ENCODE assay signal across 1 cellular context in genomic region chr14:35808658-35809563, GRCh38.
TF ChIP-seq lines count a peak whose summit lies in the region.
"Not testable (repeated sequence)": the region's sequence is repeated elsewhere in the genome, so short reads cannot be mapped to it uniquely, and the experiment has no call there.

Gene RALGAPA1 (minus strand): TSS chr14:35809295. CDS start chr14:35808835, 460 bp downstream.

TF ChIP-seq in HepG2, 621 proteins besides CTCF, POLR2A, EP300 and RAD21 (continued from another document and continues in another):
- peak; percentile 68; the same call in 1 of the 2 replicates for TF ChIP-seq AHDC1 (CRISPR knock-in tag; IDR thresholded peaks at IDR 0.05; ENCODE audit: borderline replicate concordance)
- peak; percentile 99; the same call in 1 of the 2 replicates for TF ChIP-seq CHD4 (IDR thresholded peaks at IDR 0.05; ENCODE audit: borderline replicate concordance, low read length)
- peak; percentile 94 for TF ChIP-seq ZNF430 (CRISPR knock-in tag; IDR thresholded peaks at IDR 0.05)
- TF ChIP-seq JARID2 (CRISPR knock-in tag; IDR thresholded peaks at IDR 0.05; ENCODE audit: insufficient replicate concordance) = peak; percentile 96
- peak; percentile 25; the same call in 1 of the 2 replicates for TF ChIP-seq NCOR1 (IDR thresholded peaks at IDR 0.05; ENCODE audit: borderline replicate concordance, low read length)
- TF ChIP-seq REL (CRISPR knock-in tag; conservative IDR thresholded peaks at IDR 0.05) = 0 out of 2 replicates have a peak, but pooled peaks have one; percentile 85
- TF ChIP-seq TFDP1 (CRISPR knock-in tag; IDR thresholded peaks at IDR 0.05; ENCODE audit: borderline replicate concordance) = peak; percentile 47; the same call in 1 of the 2 replicates
- TF ChIP-seq KLF6 (CRISPR knock-in tag; IDR thresholded peaks at IDR 0.05) = peak; percentile 22; the same call in 1 of the 2 replicates
- peak; percentile 94 for TF ChIP-seq ZNF205 (CRISPR knock-in tag; IDR thresholded peaks at IDR 0.05)
- peak; percentile 88 for TF ChIP-seq ZNF503 (CRISPR knock-in tag; IDR thresholded peaks at IDR 0.05)
- peak; percentile 94 for TF ChIP-seq DBP (CRISPR knock-in tag; IDR thresholded peaks at IDR 0.05; ENCODE audit: not compliant biosample characterization)
- peak; percentile 70; the same call in 1 of the 2 replicates for TF ChIP-seq ZNF383 (CRISPR knock-in tag; IDR thresholded peaks at IDR 0.05; ENCODE audit: borderline replicate concordance)
- TF ChIP-seq HOXA5 (CRISPR knock-in tag; IDR thresholded peaks at IDR 0.05) = peak; percentile 96
- TF ChIP-seq HOXA3 (CRISPR knock-in tag; IDR thresholded peaks at IDR 0.05) = peak; percentile 100
- peak; percentile 99 for TF ChIP-seq ZFP90 (CRISPR knock-in tag; IDR thresholded peaks at IDR 0.05; ENCODE audit: borderline replicate concordance)
- not testable (repeated sequence) for TF ChIP-seq SOX13, FOXP1 (IDR thresholded peaks at IDR 0.05)
- TF ChIP-seq SOX13 (CRISPR knock-in tag; conservative IDR thresholded peaks at IDR 0.05 in 1 of 2, IDR thresholded peaks at IDR 0.05 in 1 of 2) = peak in 1 of 2 experiments; percentile 70; a peak in 2 of 4 replicates
- peak; percentile 61 for TF ChIP-seq RXRA (CRISPR knock-in tag; IDR thresholded peaks at IDR 0.05)
- TF ChIP-seq YY1 (IDR thresholded peaks at IDR 0.05; ENCODE audit: insufficient read depth, insufficient replicate concordance, low read depth, low read length) = peak; percentile 89
- TF ChIP-seq AGO1 (IDR thresholded peaks at IDR 0.05; ENCODE audit: low read depth, low read length, poor library complexity, severe bottlenecking) = peak; percentile 81
- TF ChIP-seq TEAD3 (CRISPR knock-in tag; optimal IDR thresholded peaks at IDR 0.05; ENCODE audit: borderline replicate concordance) = peak; percentile 87
- peak; percentile 78 for TF ChIP-seq ELF3 (CRISPR knock-in tag; IDR thresholded peaks at IDR 0.05)
- peak; percentile 99 for TF ChIP-seq KDM5B (CRISPR knock-in tag; IDR thresholded peaks at IDR 0.05; ENCODE audit: borderline replicate concordance)
- TF ChIP-seq HCFC1 (IDR thresholded peaks at IDR 0.05; ENCODE audit: low read depth, low read length) = peak; percentile 45
- peak; percentile 81 for TF ChIP-seq HNRNPLL (IDR thresholded peaks at IDR 0.05; ENCODE audit: low read depth, low read length, poor library complexity, severe bottlenecking)
- peak; percentile 97 for TF ChIP-seq ZNF766 (CRISPR knock-in tag; IDR thresholded peaks at IDR 0.05; ENCODE audit: borderline replicate concordance)
- TF ChIP-seq ZNF350 (CRISPR knock-in tag; IDR thresholded peaks at IDR 0.05; ENCODE audit: borderline replicate concordance, low read depth) = peak; percentile 81
- TF ChIP-seq CCDC6 (CRISPR knock-in tag; IDR thresholded peaks at IDR 0.05) = peak; percentile 77; the same call in 1 of the 2 replicates
- TF ChIP-seq SNAPC4 (CRISPR knock-in tag; IDR thresholded peaks at IDR 0.05) = peak; percentile 90; the same call in 1 of the 2 replicates
- TF ChIP-seq ZNF615 (CRISPR knock-in tag; IDR thresholded peaks at IDR 0.05; ENCODE audit: borderline replicate concordance) = peak; percentile 90; the same call in 1 of the 2 replicates
- TF ChIP-seq KLF12 (CRISPR knock-in tag; IDR thresholded peaks at IDR 0.05; ENCODE audit: borderline replicate concordance) = peak; percentile 86
- peak; percentile 79 for TF ChIP-seq MED8 (CRISPR knock-in tag; IDR thresholded peaks at IDR 0.05; ENCODE audit: insufficient replicate concordance)
- peak; percentile 99 for TF ChIP-seq ZNF704 (CRISPR knock-in tag; IDR thresholded peaks at IDR 0.05; ENCODE audit: borderline replicate concordance)
- peak; percentile 80 for TF ChIP-seq ZBTB43 (CRISPR knock-in tag; conservative IDR thresholded peaks at IDR 0.05)
- TF ChIP-seq TBX3 (IDR thresholded peaks at IDR 0.05; ENCODE audit: borderline replicate concordance) = peak; percentile 63
- 0 out of 2 replicates have a peak, but pooled peaks have one; percentile 79 for TF ChIP-seq HOXD1 (CRISPR knock-in tag; IDR thresholded peaks at IDR 0.05)
- peak; percentile 93 for TF ChIP-seq RCOR2 (CRISPR knock-in tag; IDR thresholded peaks at IDR 0.05)
- TF ChIP-seq RFX5 (IDR thresholded peaks at IDR 0.05; ENCODE audit: low read depth, low read length) = peak; percentile 82; the same call in 1 of the 2 replicates
- peak; percentile 72; the same call in 1 of the 2 replicates for TF ChIP-seq FOXP1 (CRISPR knock-in tag; IDR thresholded peaks at IDR 0.05)
- TF ChIP-seq RNF2 (conservative IDR thresholded peaks at IDR 0.05; ENCODE audit: low read depth) = 0 out of 2 replicates have a peak, but pooled peaks have one; percentile 50
- TF ChIP-seq DNMT1 (CRISPR knock-in tag; IDR thresholded peaks at IDR 0.05) = 0 out of 2 replicates have a peak, but pooled peaks have one; percentile 40
- peak; percentile 40; the same call in 1 of the 2 replicates for TF ChIP-seq RARA (CRISPR knock-in tag; IDR thresholded peaks at IDR 0.05)
- TF ChIP-seq ATF1 (CRISPR knock-in tag; IDR thresholded peaks at IDR 0.05) = peak; percentile 98
- peak; percentile 98 for TF ChIP-seq ZNF772 (CRISPR knock-in tag; IDR thresholded peaks at IDR 0.05)
- TF ChIP-seq ZNF678 (CRISPR knock-in tag; IDR thresholded peaks at IDR 0.05) = peak; percentile 57
- TF ChIP-seq FOSL2 (CRISPR knock-in tag; IDR thresholded peaks at IDR 0.05) = peak; percentile 82
- TF ChIP-seq ZNF331 (CRISPR knock-in tag; IDR thresholded peaks at IDR 0.05) = peak; percentile 49
